ENCODE assay signal across 8 cellular contexts in genomic region chr19:480016-480855, GRCh38. TPM values are rescaled to one million over a fixed set of nuclear protein-coding genes. Genes with fewer than 3 reads are reported as not detected.
DNase-seq lines count a peak whose midpoint lies in the region; ATAC-seq and TF ChIP-seq lines count a peak whose summit lies in the region.

No MANE protein-coding gene starts in this region.

- H3K4me1 ChIP-seq in duodenal mucosa (ENCODE audit: control insufficient read depth in 1 of 2, insufficient read depth in 2 of 2, low read length in 2 of 2) (peaks cover 0 to 4% of the 10 kb centered on the region in 2 donors), lung (ENCODE audit: control insufficient read depth in 2 of 2, insufficient read depth in 2 of 2, low read length in 2 of 2) (peaks cover 0 to 6% of the 10 kb centered on the region in 2 donors)

- H3K4me3 ChIP-seq in WI38 (ENCODE audit: low read depth, low read length): peak overlapping the region; percentile 35; the same call in 1 of the 2 replicates
- H3K4me3 ChIP-seq in duodenal mucosa (ENCODE audit: low read depth in 1 of 2, low read length in 2 of 2): peak overlapping the region; percentile 53 to 55
- no peak overlapping the region for H3K4me3 ChIP-seq in lung

- peak; percentile 64 for TF ChIP-seq CTCF in AG09319 (IDR thresholded peaks at IDR 0.05; ENCODE audit: low read depth, low read length)
- TF ChIP-seq CTCF in WI38 (IDR thresholded peaks at IDR 0.05; ENCODE audit: low read depth, low read length): peak; percentile 63
- TF ChIP-seq CTCF in lung (IDR thresholded peaks at IDR 0.05; ENCODE audit: control extremely low read depth, extremely low read depth): peak; percentile 50

- H3K9me3 Mint-ChIP-seq in stimulated activated naive CD8-positive, alpha-beta T cell treated with anti-CD3 and anti-CD28 coated beads, Interleukin-15, amount 100 ng/mL, for 72 hours: peaks cover 20 to 23% of the 10 kb centered on the region in 2 donors

- H3K4me3 Mint-ChIP-seq in stimulated activated naive CD8-positive, alpha-beta T cell treated with anti-CD3 and anti-CD28 coated beads, Interleukin-15, amount 100 ng/mL, for 72 hours: peak overlapping the region; percentile 36 to 71

- WGBS in lung, 2 donors: 33 to 36% methylated on average over 36 of the region's 36 CpGs

- peaks cover 9% of the 10 kb centered on the region for H3K4me1 Mint-ChIP-seq in stimulated activated naive CD8-positive, alpha-beta T cell treated with anti-CD3 and anti-CD28 coated beads, Interleukin-15, amount 100 ng/mL, for 72 hours

- peak; percentile 75 for ATAC-seq in lung (ENCODE audit: insufficient read depth, low FRiP score)
- ATAC-seq in stimulated activated naive CD8-positive, alpha-beta T cell treated with anti-CD3 and anti-CD28 coated beads, Interleukin-15, amount 100 ng/mL, for 72 hours: peak; percentile 53
- ATAC-seq in GM18870 (IDR thresholded peaks at IDR 0.05; ENCODE audit: unreplicated experiment): no peak

- peaks cover 0 to 6% of the 10 kb centered on the region in 2 donors for H3K9me3 ChIP-seq in duodenal mucosa (ENCODE audit: control insufficient read depth in 1 of 2, low read length in 2 of 2)
- H3K9me3 ChIP-seq in lung (ENCODE audit: control insufficient read depth in 2 of 2, insufficient read depth in 1 of 2, low read length in 1 of 2): no peaks in the 10 kb centered on the region

- H3K36me3 ChIP-seq in duodenal mucosa (ENCODE audit: control insufficient read depth in 1 of 2, insufficient read depth in 2 of 2, low read length in 2 of 2): no peaks in the 10 kb centered on the region
- H3K36me3 ChIP-seq in lung (ENCODE audit: control insufficient read depth in 2 of 2, insufficient read depth in 2 of 2, low read length in 2 of 2): no peaks in the 10 kb centered on the region

- H3K27me3 Mint-ChIP-seq in stimulated activated naive CD8-positive, alpha-beta T cell treated with anti-CD3 and anti-CD28 coated beads, Interleukin-15, amount 100 ng/mL, for 72 hours: peaks cover 34% of the 10 kb centered on the region

- DNase-seq in AG09319 (ENCODE audit: extremely low read depth, low read depth) (peak; percentile 11), HuH-7 (ENCODE audit: low spot score) (peak; percentile 90), lung (ENCODE audit: low spot score) (peak; percentile 80), DMS79 treated with DMSO at 0.1 percent for 48 hours (lab: John Stamatoyannopoulos, UW) (no peak)
- peak in 1 of 2 donors; percentile 65 for DNase-seq in stimulated activated naive CD8-positive, alpha-beta T cell treated with anti-CD3 and anti-CD28 coated beads, Interleukin-15, amount 100 ng/mL, for 72 hours

- H3K27ac Mint-ChIP-seq in stimulated activated naive CD8-positive, alpha-beta T cell treated with anti-CD3 and anti-CD28 coated beads, Interleukin-15, amount 100 ng/mL, for 72 hours: peak overlapping the region; percentile 67 to 95

- peak overlapping the region in 1 of 2 donors; percentile 43 for H3K9ac ChIP-seq in duodenal mucosa (ENCODE audit: low read depth in 1 of 2, low read length in 2 of 2)

- H3K27me3 ChIP-seq in duodenal mucosa (ENCODE audit: control insufficient read depth in 1 of 2, insufficient read depth in 2 of 2, low read length in 2 of 2): peaks cover 6 to 9% of the 10 kb centered on the region in 2 donors
- no peaks in the 10 kb centered on the region for H3K27me3 ChIP-seq in lung (ENCODE audit: control insufficient read depth, insufficient read depth)

- H3K27ac ChIP-seq in duodenal mucosa (ENCODE audit: low read depth, low read length): peak overlapping the region; percentile 32
- no peak overlapping the region for H3K27ac ChIP-seq in lung (ENCODE audit: low read depth in 1 of 2, low read length in 1 of 2)

RNA-seq across cellular contexts. Expression of gene MADCAM1, which starts 16.1 kb away (rescaled TPM):
- total RNA-seq in lung: 1 to 10 TPM in 1 of 2 donors, under 1 TPM in 1; 0.80 to 4.4 TPM
- polyA plus RNA-seq in lung: under 1 TPM; 0.24 to 0.41 TPM

RNA-seq across cellular contexts. Expression of gene SHC2, which starts 19.4 kb away (rescaled TPM):
- total RNA-seq in lung: 10 to 100 TPM; 13.2 to 15.9 TPM
- 10 to 100 TPM; 11.2 to 23.1 TPM for polyA plus RNA-seq in lung

RNA-seq across cellular contexts. Expression of gene TPGS1, which starts 27.1 kb away (rescaled TPM):
- total RNA-seq in lung: 10 to 100 TPM; 12.2 to 31.7 TPM
- polyA plus RNA-seq in lung: 10 to 100 TPM; 19.4 to 32.7 TPM

RNA-seq across cellular contexts. Expression of gene CDC34, which starts 51.3 kb away (rescaled TPM):
- 10 to 100 TPM; 42.9 to 67.9 TPM for total RNA-seq in lung
- 10 to 100 TPM; 52.3 to 89.1 TPM for polyA plus RNA-seq in lung
